8 cellular contexts compared by ENCODE assay signal in the genomic region with DNA sequence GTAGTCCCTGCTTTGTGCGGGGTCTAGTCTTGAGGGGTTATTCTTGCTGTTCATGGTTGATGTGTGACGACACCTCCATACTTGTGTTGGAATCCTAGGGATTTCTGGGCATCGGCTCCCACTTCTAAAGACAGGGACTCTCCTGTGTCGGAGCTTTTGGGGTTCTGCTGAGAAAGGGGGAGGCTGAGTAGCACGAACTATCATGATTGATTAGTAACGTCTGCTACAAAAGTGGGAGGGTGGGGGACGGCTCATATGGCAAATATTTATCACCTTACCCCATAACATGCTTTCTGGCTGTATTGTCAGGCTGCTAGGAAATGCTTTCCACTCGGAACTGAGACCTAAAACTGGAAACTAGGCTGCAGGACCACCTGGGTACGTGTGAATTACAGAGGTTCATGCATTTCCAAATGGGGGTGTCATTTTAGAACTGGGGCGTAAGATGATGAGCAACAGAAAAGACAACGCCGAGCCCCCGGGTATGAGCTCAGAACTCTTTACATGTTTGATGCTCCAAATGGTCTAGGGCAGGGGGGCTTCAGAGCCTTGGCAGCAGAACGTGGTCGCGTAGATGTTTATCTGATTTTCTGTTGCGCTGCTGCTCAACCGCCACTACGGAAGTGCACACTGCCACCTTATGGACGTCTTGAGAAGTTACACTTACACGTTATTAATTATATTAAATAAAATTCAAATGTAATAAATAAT. TPM values are rescaled to one million over a fixed set of nuclear protein-coding genes. Genes with fewer than 3 reads are reported as not detected.
DNase-seq lines count a peak whose midpoint lies in the region; ATAC-seq, FAIRE-seq and TF ChIP-seq lines count a peak whose summit lies in the region.

No MANE protein-coding gene starts in this region.

- H3K4me3 ChIP-seq in GM12864 (ENCODE audit: low read depth, low read length) (peak overlapping the region; percentile 45), dorsolateral prefrontal cortex (peak overlapping the region; percentile 22 to 71 (median 53)), lung (no peak overlapping the region)

- H3K36me3 ChIP-seq in lung (ENCODE audit: control insufficient read depth in 2 of 2, insufficient read depth in 2 of 2, low read length in 2 of 2), result no peaks in the 10 kb centered on the region

- peaks cover 0 to 2% of the 10 kb centered on the region in 2 donors for H3K4me1 ChIP-seq in lung (ENCODE audit: control insufficient read depth in 2 of 2, insufficient read depth in 2 of 2, low read length in 2 of 2)

- peak; percentile 76 for ATAC-seq in lung (ENCODE audit: insufficient read depth, low FRiP score)
- ATAC-seq in HG03469 (IDR thresholded peaks at IDR 0.05; ENCODE audit: unreplicated experiment), result no peak

- TF ChIP-seq CTCF in GM12864 (IDR thresholded peaks at IDR 0.05; ENCODE audit: low read depth, low read length, missing control alignments) (peak; percentile 56), dorsolateral prefrontal cortex (IDR thresholded peaks at IDR 0.05 in 54 of 56, conservative IDR thresholded peaks at IDR 0.05 in 2 of 56; ENCODE audit: low read depth in 1 of 56, partially characterized antibody in 56 of 56) (peak; percentile 73 to 94 (median 84)), lung (IDR thresholded peaks at IDR 0.05; ENCODE audit: control extremely low read depth, extremely low read depth) (peak; percentile 34)

- intact Hi-C loops in dorsolateral prefrontal cortex (cut with DNase I), result loop anchor here (2.0 to 10.0 kb wide), 6 partner anchors 321 to 1361 kb away; a partner anchor contains a TSS

- no peak for DNase-seq in GM12864 (ENCODE audit: low read depth)
- DNase-seq in NCI-H2081 (lab: John Stamatoyannopoulos, UW), result peak; percentile 58 to 69
- peak; percentile 12 to 38 for DNase-seq in activated CD4-positive, alpha-beta T cell treated with anti-CD3 and anti-CD28 coated beads for 4 hours
- DNase-seq in dorsolateral prefrontal cortex, result peak in 7 of 10 donors; percentile 28 to 57 (median 38)
- peak; percentile 34 for DNase-seq in lung (ENCODE audit: low spot score)
- peak; percentile 49 for DNase-seq in stimulated activated CD8-positive, alpha-beta memory T cell treated with anti-CD3 and anti-CD28 coated beads, Interleukin-4, amount 100 ng/mL, for 48 hours

- peak; percentile 73 for FAIRE-seq in A204.1 (lab: Jason Lieb, UNC)

- H3K27me3 ChIP-seq in dorsolateral prefrontal cortex (peaks cover 0 to 4% (median 0%) of the 10 kb centered on the region in 45 donors), lung (ENCODE audit: control insufficient read depth, insufficient read depth) (no peaks in the 10 kb centered on the region)

- H3K27ac ChIP-seq in dorsolateral prefrontal cortex (peak overlapping the region in 39 of 59 donors; percentile 4 to 88 (median 49)), lung (ENCODE audit: low read depth in 1 of 2, low read length in 1 of 2) (no peak overlapping the region)

- WGBS in lung, 2 donors, result 26% methylated on average over 21 of the region's 21 CpGs

- no peaks in the 10 kb centered on the region for H3K9me3 ChIP-seq in lung (ENCODE audit: control insufficient read depth in 2 of 2, insufficient read depth in 1 of 2, low read length in 1 of 2)

RNA-seq across cellular contexts. Expression of a gene that starts 15.1 kb away (rescaled TPM):
- total RNA-seq in dorsolateral prefrontal cortex, result 1 to 10 TPM in 30 of 120 experiments, under 1 TPM in 20, not detected in 70; 0.24 to 3.9 (median 1.1) TPM
- under 1 TPM; 0.28 to 0.77 TPM for total RNA-seq in lung
- polyA plus RNA-seq in lung, result 1 to 10 TPM in 1 of 2 donors, under 1 TPM in 1; 0.65 to 1.8 TPM

Comparison
In these comparisons a context has a peak if more than half of its experiments do, and no peak if none do; other contexts are left out.
1. CTCF ChIP-seq: peak in every context shown above with its lines; median percentile 84 in dorsolateral prefrontal cortex; 56 in GM12864; 34 in lung.
2. H3K27ac ChIP-seq: peak in dorsolateral prefrontal cortex (39 of 59); none in lung (0 of 2).